In genomic region chr1:29641921-29642320, GRCh38 we compare ENCODE assay signal across 20 cellular contexts.
"Had no signal": no experiment of that assay in that cellular context is flagged by ENCODE, and none has a peak within 500 bp of the region (broad histone marks: within the 10 kb centered on the region; RNA-seq: fewer than 3 reads in every experiment).

No MANE protein-coding gene starts in this region.

- H3K9me3 ChIP-seq: left lung, ovary, tibial artery had no signal

- H3K4me3 ChIP-seq: coronary artery, left lung, lung, ovary, tibial artery had no signal

- ATAC-seq: left lung; naive thymus-derived CD8-positive, alpha-beta T cell; right cardiac atrium; stimulated activated naive CD8-positive, alpha-beta T cell treated with anti-CD3 and anti-CD28 coated beads, Interleukin-15, amount 100 ng/mL, for 72 hours; WTC11 had no signal

- H3K27ac Mint-ChIP-seq: activated naive CD4-positive, alpha-beta T cell treated with anti-CD3 and anti-CD28 coated beads for 36 hours; activated naive CD8-positive, alpha-beta T cell treated with anti-CD3 and anti-CD28 coated beads, Interleukin-2, amount 10 ng/mL, durations not matched to agents 7 days and 5 days; mesothelial cell of epicardium; stimulated activated naive CD8-positive, alpha-beta T cell treated with anti-CD3 and anti-CD28 coated beads, Interleukin-15, amount 100 ng/mL, for 72 hours; WTC11 had no signal

- H3K4me3 Mint-ChIP-seq: activated naive CD4-positive, alpha-beta T cell treated with anti-CD3 and anti-CD28 coated beads for 36 hours; activated naive CD8-positive, alpha-beta T cell treated with anti-CD3 and anti-CD28 coated beads, Interleukin-2, amount 10 ng/mL, durations not matched to agents 7 days and 5 days; mesothelial cell of epicardium; naive thymus-derived CD8-positive, alpha-beta T cell; stimulated activated naive CD8-positive, alpha-beta T cell treated with anti-CD3 and anti-CD28 coated beads, Interleukin-15, amount 100 ng/mL, for 72 hours; WTC11 had no signal

- DNase-seq: activated effector memory CD4-positive, alpha-beta T cell treated with Interleukin-2 at 50 U/mL for 16 hours; activated naive CD4-positive, alpha-beta T cell treated with anti-CD3 and anti-CD28 coated beads for 36 hours; activated naive CD8-positive, alpha-beta T cell treated with anti-CD3 and anti-CD28 coated beads, Interleukin-2, amount 10 ng/mL, durations not matched to agents 7 days and 5 days; activated T-cell treated with anti-CD3 and anti-CD28 coated beads, Interleukin-2, amount 50 U/mL, for 48 hours; amniotic stem cell; cerebellar nuclear complex; foreskin fibroblast; left lung; naive thymus-derived CD8-positive, alpha-beta T cell; ovary; right cardiac atrium; stimulated activated CD4-positive, alpha-beta T cell treated with anti-CD3 and anti-CD28 coated beads, Interleukin-12 subunit alpha, Interleukin-12 subunit beta, amount 100 ng/mL, for 4 hours; stimulated activated CD4-positive, alpha-beta T cell treated with anti-CD3 and anti-CD28 coated beads, Interleukin-4, amount 100 ng/mL, for 4 hours; stimulated activated naive CD8-positive, alpha-beta T cell treated with anti-CD3 and anti-CD28 coated beads, Interleukin-15, amount 100 ng/mL, for 72 hours; T-helper 1 cell had no signal

- H3K4me1 Mint-ChIP-seq: activated naive CD8-positive, alpha-beta T cell treated with anti-CD3 and anti-CD28 coated beads, Interleukin-2, amount 10 ng/mL, durations not matched to agents 7 days and 5 days; mesothelial cell of epicardium; stimulated activated naive CD8-positive, alpha-beta T cell treated with anti-CD3 and anti-CD28 coated beads, Interleukin-15, amount 100 ng/mL, for 72 hours had no signal

- H3K27me3 Mint-ChIP-seq: stimulated activated naive CD8-positive, alpha-beta T cell treated with anti-CD3 and anti-CD28 coated beads, Interleukin-15, amount 100 ng/mL, for 72 hours had no signal

- H3K36me3 Mint-ChIP-seq: activated naive CD8-positive, alpha-beta T cell treated with anti-CD3 and anti-CD28 coated beads, Interleukin-2, amount 10 ng/mL, durations not matched to agents 7 days and 5 days; mesothelial cell of epicardium; naive thymus-derived CD8-positive, alpha-beta T cell; WTC11 had no signal

- H3K9me3 Mint-ChIP-seq: activated naive CD4-positive, alpha-beta T cell treated with anti-CD3 and anti-CD28 coated beads for 36 hours; activated naive CD8-positive, alpha-beta T cell treated with anti-CD3 and anti-CD28 coated beads, Interleukin-2, amount 10 ng/mL, durations not matched to agents 7 days and 5 days; mesothelial cell of epicardium; stimulated activated naive CD8-positive, alpha-beta T cell treated with anti-CD3 and anti-CD28 coated beads, Interleukin-15, amount 100 ng/mL, for 72 hours; WTC11 had no signal

- H3K36me3 ChIP-seq: left lung, ovary, tibial artery had no signal

- H3K4me1 ChIP-seq: left lung, tibial artery had no signal

- H3K27me3 ChIP-seq: ovary had no signal

- H3K27ac ChIP-seq: coronary artery, left lung, ovary, tibial artery had no signal
